ENCODE assay signal across 9 cellular contexts in the genomic region with DNA sequence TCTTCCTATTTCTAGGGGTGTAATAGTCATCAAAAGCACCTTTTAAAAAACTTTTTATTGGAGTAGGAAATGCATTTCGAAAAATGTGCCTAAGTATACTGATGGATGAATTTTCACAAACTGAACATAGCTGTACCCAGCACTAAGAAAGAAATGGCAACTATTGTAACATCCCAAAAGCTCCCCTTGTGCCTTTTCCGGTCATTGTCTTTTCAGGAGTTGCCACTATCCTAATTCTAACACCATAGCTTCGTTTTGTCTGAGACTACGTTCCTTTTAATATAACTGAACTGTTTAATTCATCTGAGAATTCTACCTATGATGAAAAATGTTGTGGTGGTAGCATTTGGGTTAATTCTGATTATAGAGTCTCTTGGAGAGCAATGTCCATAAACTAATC. TPM values are rescaled to one million over a fixed set of nuclear protein-coding genes. Genes with fewer than 3 reads are reported as not detected.
DNase-seq lines count a peak whose midpoint lies in the region; TF ChIP-seq lines count a peak whose summit lies in the region.
"Had no signal": no experiment of that assay in that cellular context is flagged by ENCODE, and none has a peak within 500 bp of the region (broad histone marks: within the 10 kb centered on the region; RNA-seq: fewer than 3 reads in every experiment).

No MANE protein-coding gene starts in this region.

- 0 out of 2 replicates have a peak overlapping the region, but pooled peaks have one; percentile 83 for H3K9ac ChIP-seq in ES-I3 (ENCODE audit: low read depth, low read length)
- peak overlapping the region; percentile 40 for H3K9ac ChIP-seq in neural progenitor cell

- H3K4me1 Mint-ChIP-seq in neural progenitor cell: peaks cover 19% of the 10 kb centered on the region

- peaks cover 2% of the 10 kb centered on the region for H3K27me3 Mint-ChIP-seq in neural progenitor cell (ENCODE audit: insufficient read depth, low read depth)

- no peaks in the 10 kb centered on the region for H3K9me3 Mint-ChIP-seq in neural progenitor cell

- H3K36me3 Mint-ChIP-seq in neural progenitor cell: peaks cover 4% of the 10 kb centered on the region

- TF ChIP-seq CTCF in neural progenitor cell (IDR thresholded peaks at IDR 0.05): no peak
- TF ChIP-seq CTCF in WERI-Rb-1 (IDR thresholded peaks at IDR 0.05; ENCODE audit: low read depth, low read length): no peak

- H3K9me3 ChIP-seq in ES-I3 (ENCODE audit: control insufficient read depth, insufficient read depth, low read length) (no peaks in the 10 kb centered on the region), MG63 (no peaks in the 10 kb centered on the region), neural progenitor cell (ENCODE audit: low read depth) (no peaks in the 10 kb centered on the region), WERI-Rb-1 (ENCODE audit: severe bottlenecking) (no peaks in the 10 kb centered on the region)

- peaks cover 51% of the 10 kb centered on the region for H3K79me2 ChIP-seq in neural progenitor cell (ENCODE audit: low read depth)

- peak overlapping the region; percentile 93 for H3K4me2 ChIP-seq in neural progenitor cell

- H3K4me1 ChIP-seq in ES-I3 (ENCODE audit: insufficient read depth, low read length) (0 out of 2 replicates have a peak, but pooled peaks cover 4% of the 10 kb centered on the region), neural progenitor cell (peaks cover 19% of the 10 kb centered on the region)

- DNase-seq in MG63: no peak
- DNase-seq in dermis blood vessel endothelial cell: peak; percentile 6
- DNase-seq in neural progenitor cell (ENCODE audit: low spot score): no peak
- DNase-seq in cerebellum (ENCODE audit: low spot score): no peak
- no peak for DNase-seq in WERI-Rb-1
- DNase-seq in OCI-M2 (lab: John Stamatoyannopoulos, UW; ENCODE audit: unreplicated experiment): no peak
- DNase-seq: effector CD8-positive, alpha-beta T cell; NCI-H1417 treated with DMSO at 0.1 percent for 48 hours had no signal

- H3K36me3 ChIP-seq in ES-I3 (ENCODE audit: insufficient read depth, low read length) (peaks cover 15% of the 10 kb centered on the region; the same call in 1 of the 2 replicates), MG63 (peaks cover 31% of the 10 kb centered on the region), neural progenitor cell (no peaks in the 10 kb centered on the region), WERI-Rb-1 (no peaks in the 10 kb centered on the region)

- H3K27ac ChIP-seq in neural progenitor cell (no peak overlapping the region), WERI-Rb-1 (no peak overlapping the region)

- no peak overlapping the region for H3K27ac Mint-ChIP-seq in neural progenitor cell

- H4K20me1 ChIP-seq in neural progenitor cell (ENCODE audit: low read depth): peaks cover 15% of the 10 kb centered on the region

- peak overlapping the region; percentile 99 for H3K4me3 Mint-ChIP-seq in neural progenitor cell

- H3F3A ChIP-seq in neural progenitor cell (ENCODE audit: low read depth): peaks cover 6% of the 10 kb centered on the region

- no peaks in the 10 kb centered on the region for H3K27me3 ChIP-seq in MG63
- H3K27me3 ChIP-seq in neural progenitor cell: no peaks in the 10 kb centered on the region
- H3K27me3 ChIP-seq in WERI-Rb-1 (ENCODE audit: insufficient read depth, low read depth, severe bottlenecking): no peaks in the 10 kb centered on the region

- H3K4me3 ChIP-seq in MG63 (peak overlapping the region; percentile 99), neural progenitor cell (peak overlapping the region; percentile 67), WERI-Rb-1 (ENCODE audit: low read depth, low read length) (no peak overlapping the region)

- no peak overlapping the region for H2AFZ ChIP-seq in neural progenitor cell (replicated peaks)

RNA-seq across cellular contexts. Expression of gene TIMMDC1, which starts 1.9 kb away (rescaled TPM):
- 73.8 and 95.4 TPM in 2 replicates for total RNA-seq in MG63 (2014; rRNA removed; shearing (Covaris generic); ENCODE audit: low replicate concordance)
- total RNA-seq in dermis blood vessel endothelial cell: 35.3 and 38.8 TPM in 2 replicates
- 66.0 and 91.7 TPM in 2 replicates for total RNA-seq in neural progenitor cell (ENCODE audit: low replicate concordance)
- 36.6 TPM for total RNA-seq in cerebellum

RNA-seq across cellular contexts. Expression of gene POGLUT1, which starts 31.5 kb away (rescaled TPM):
- total RNA-seq in MG63 (2014; rRNA removed; shearing (Covaris generic); ENCODE audit: low replicate concordance): 12.4 and 24.8 TPM in 2 replicates
- total RNA-seq in dermis blood vessel endothelial cell (20.2 and 27.9 TPM in 2 replicates), neural progenitor cell (ENCODE audit: low replicate concordance) (19.7 and 20.1 TPM in 2 replicates), cerebellum (21.1 TPM)

RNA-seq across cellular contexts. Expression of gene TMEM39A, which starts 36.9 kb away (rescaled TPM):
- total RNA-seq in MG63 (2014; rRNA removed; shearing (Covaris generic); ENCODE audit: low replicate concordance): 27.9 and 37.9 TPM in 2 replicates
- 29.8 and 41.4 TPM in 2 replicates for total RNA-seq in dermis blood vessel endothelial cell
- 41.2 and 43.0 TPM in 2 replicates for total RNA-seq in neural progenitor cell (ENCODE audit: low replicate concordance)
- total RNA-seq in cerebellum: 32.7 TPM

RNA-seq across cellular contexts. Expression of gene CD80, which starts 59.1 kb away (rescaled TPM):
- not detected in 2 replicates for total RNA-seq in MG63 (2014; rRNA removed; shearing (Covaris generic); ENCODE audit: low replicate concordance)
- 0.14 and 0.17 TPM in 2 replicates for total RNA-seq in dermis blood vessel endothelial cell
- total RNA-seq in neural progenitor cell (ENCODE audit: low replicate concordance): 0.30 TPM in 1 of 2 replicates, not detected in the other
- total RNA-seq in cerebellum: 0.36 TPM
